In genomic region chr1:19330449-19331135, GRCh38 we compare ENCODE assay signal across 23 cellular contexts.
"Had no signal": no experiment of that assay in that cellular context is flagged by ENCODE, and none has a peak within 500 bp of the region (broad histone marks: within the 10 kb centered on the region; RNA-seq: fewer than 3 reads in every experiment).

No MANE protein-coding gene starts in this region.

- H3K27me3 Mint-ChIP-seq: activated CD4-positive, alpha-beta T cell treated with anti-CD3 and anti-CD28 coated beads for 36 hours; activated CD8-positive, alpha-beta T cell treated with anti-CD3 and anti-CD28 coated beads for 36 hours; activated naive CD8-positive, alpha-beta T cell treated with anti-CD3 and anti-CD28 coated beads, Interleukin-2, amount 50 U/mL, for 24 hours; memory B cell; progenitor cell of endocrine pancreas; stimulated activated naive CD8-positive, alpha-beta T cell treated with anti-CD3 and anti-CD28 coated beads, Interleukin-15, Interleukin-2, amounts not matched to agents 100 ng/mL and 50 ng/mL, for 24 hours; type B pancreatic cell had no signal

- DNase-seq: activated CD4-positive, alpha-beta T cell treated with anti-CD3 and anti-CD28 coated beads for 36 hours; activated CD8-positive, alpha-beta T cell treated with anti-CD3 and anti-CD28 coated beads for 36 hours; activated naive CD4-positive, alpha-beta T cell; activated naive CD8-positive, alpha-beta T cell treated with anti-CD3 and anti-CD28 coated beads, Interleukin-2, amount 50 U/mL, for 24 hours; activated T-cell treated with anti-CD3 and anti-CD28 coated beads, Interleukin-2, amount 50 U/mL, for 72 hours; aorta; islet precursor cell; left ventricle myocardium superior; natural killer cell; nucleus accumbens; stimulated activated CD4-positive, alpha-beta T cell treated with anti-CD3 and anti-CD28 coated beads, Interleukin-15, amount 100 ng/mL, for 24 hours; stimulated activated CD4-positive, alpha-beta T cell treated with anti-CD3 and anti-CD28 coated beads, Interleukin-4, amount 100 ng/mL, for 4 hours; stimulated activated CD8-positive, alpha-beta memory T cell treated with anti-CD3 and anti-CD28 coated beads, Interleukin-4, amount 100 ng/mL, for 48 hours had no signal

- H3K36me3 Mint-ChIP-seq: natural killer cell had no signal

- H3K4me3 ChIP-seq: esophagus muscularis mucosa, hepatocyte, right atrium auricular region, suprapubic skin had no signal

- H3K4me1 ChIP-seq: esophagus muscularis mucosa, right atrium auricular region, suprapubic skin had no signal

- H3K9me3 ChIP-seq: esophagus muscularis mucosa, right atrium auricular region, suprapubic skin had no signal

- H3K9me3 Mint-ChIP-seq: activated CD8-positive, alpha-beta T cell treated with anti-CD3 and anti-CD28 coated beads for 36 hours; activated naive CD8-positive, alpha-beta T cell treated with anti-CD3 and anti-CD28 coated beads, Interleukin-2, amount 50 U/mL, for 24 hours; activated T-cell treated with anti-CD3 and anti-CD28 coated beads, Interleukin-2, amount 50 U/mL, for 72 hours; memory B cell; natural killer cell; stimulated activated naive CD8-positive, alpha-beta T cell treated with anti-CD3 and anti-CD28 coated beads, Interleukin-15, Interleukin-2, amounts not matched to agents 100 ng/mL and 50 ng/mL, for 24 hours; T-helper 1 cell treated with Interleukin-12 subunit alpha and Interleukin-12 subunit beta and Interleukin-4 antibody, amounts not matched to agents 30 μg/mL and 1 μg/mL, for 36 hours; type B pancreatic cell had no signal

- H3K4me3 Mint-ChIP-seq: activated CD4-positive, alpha-beta T cell treated with anti-CD3 and anti-CD28 coated beads for 36 hours; activated CD8-positive, alpha-beta T cell treated with anti-CD3 and anti-CD28 coated beads for 36 hours; activated naive CD8-positive, alpha-beta T cell treated with anti-CD3 and anti-CD28 coated beads, Interleukin-2, amount 50 U/mL, for 24 hours; activated T-cell treated with anti-CD3 and anti-CD28 coated beads, Interleukin-2, amount 50 U/mL, for 72 hours; memory B cell; natural killer cell; stimulated activated naive CD8-positive, alpha-beta T cell treated with anti-CD3 and anti-CD28 coated beads, Interleukin-15, Interleukin-2, amounts not matched to agents 100 ng/mL and 50 ng/mL, for 24 hours; T-helper 1 cell treated with Interleukin-12 subunit alpha and Interleukin-12 subunit beta and Interleukin-4 antibody, amounts not matched to agents 30 μg/mL and 1 μg/mL, for 36 hours; type B pancreatic cell had no signal

- H3K27ac Mint-ChIP-seq: activated CD4-positive, alpha-beta T cell treated with anti-CD3 and anti-CD28 coated beads for 36 hours; activated CD8-positive, alpha-beta T cell treated with anti-CD3 and anti-CD28 coated beads for 36 hours; activated naive CD8-positive, alpha-beta T cell treated with anti-CD3 and anti-CD28 coated beads, Interleukin-2, amount 50 U/mL, for 24 hours; activated T-cell treated with anti-CD3 and anti-CD28 coated beads, Interleukin-2, amount 50 U/mL, for 72 hours; memory B cell; stimulated activated naive CD8-positive, alpha-beta T cell treated with anti-CD3 and anti-CD28 coated beads, Interleukin-15, Interleukin-2, amounts not matched to agents 100 ng/mL and 50 ng/mL, for 24 hours; T-helper 1 cell treated with Interleukin-12 subunit alpha and Interleukin-12 subunit beta and Interleukin-4 antibody, amounts not matched to agents 30 μg/mL and 1 μg/mL, for 36 hours; type B pancreatic cell had no signal

- FAIRE-seq: endometrium had no signal

- H3K27ac ChIP-seq: esophagus muscularis mucosa, hepatocyte, right atrium auricular region, suprapubic skin had no signal

- ATAC-seq: activated CD4-positive, alpha-beta T cell treated with anti-CD3 and anti-CD28 coated beads for 36 hours; activated CD8-positive, alpha-beta T cell treated with anti-CD3 and anti-CD28 coated beads for 36 hours; activated naive CD8-positive, alpha-beta T cell treated with anti-CD3 and anti-CD28 coated beads, Interleukin-2, amount 50 U/mL, for 24 hours; activated T-cell treated with anti-CD3 and anti-CD28 coated beads, Interleukin-2, amount 50 U/mL, for 72 hours; left ventricle myocardium superior; natural killer cell had no signal
